1 cellular context compared by ENCODE assay signal in genomic region chr4:41155194-41155830, GRCh38.
TF ChIP-seq lines count a peak whose summit lies in the region.

No MANE protein-coding gene starts in this region.

TF ChIP-seq in SK-N-SH, 30 proteins besides CTCF, POLR2A, EP300 and RAD21 (continued from another document):
- TF ChIP-seq, protein P1, sequence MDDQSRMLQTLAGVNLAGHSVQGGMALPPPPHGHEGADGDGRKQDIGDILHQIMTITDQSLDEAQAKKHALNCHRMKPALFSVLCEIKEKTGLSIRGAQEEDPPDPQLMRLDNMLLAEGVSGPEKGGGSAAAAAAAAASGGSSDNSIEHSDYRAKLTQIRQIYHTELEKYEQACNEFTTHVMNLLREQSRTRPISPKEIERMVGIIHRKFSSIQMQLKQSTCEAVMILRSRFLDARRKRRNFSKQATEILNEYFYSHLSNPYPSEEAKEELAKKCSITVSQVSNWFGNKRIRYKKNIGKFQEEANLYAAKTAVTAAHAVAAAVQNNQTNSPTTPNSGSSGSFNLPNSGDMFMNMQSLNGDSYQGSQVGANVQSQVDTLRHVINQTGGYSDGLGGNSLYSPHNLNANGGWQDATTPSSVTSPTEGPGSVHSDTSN (IDR thresholded peaks at IDR 0.05): peak; percentile 73
- no peak for TF ChIP-seq EZH2phosphoT487 (IDR thresholded peaks at IDR 0.05; ENCODE audit: borderline replicate concordance, low read depth)
- no peak for TF ChIP-seq RFX5 (IDR thresholded peaks at IDR 0.05; ENCODE audit: low read length)
- TF ChIP-seq, protein P2, sequence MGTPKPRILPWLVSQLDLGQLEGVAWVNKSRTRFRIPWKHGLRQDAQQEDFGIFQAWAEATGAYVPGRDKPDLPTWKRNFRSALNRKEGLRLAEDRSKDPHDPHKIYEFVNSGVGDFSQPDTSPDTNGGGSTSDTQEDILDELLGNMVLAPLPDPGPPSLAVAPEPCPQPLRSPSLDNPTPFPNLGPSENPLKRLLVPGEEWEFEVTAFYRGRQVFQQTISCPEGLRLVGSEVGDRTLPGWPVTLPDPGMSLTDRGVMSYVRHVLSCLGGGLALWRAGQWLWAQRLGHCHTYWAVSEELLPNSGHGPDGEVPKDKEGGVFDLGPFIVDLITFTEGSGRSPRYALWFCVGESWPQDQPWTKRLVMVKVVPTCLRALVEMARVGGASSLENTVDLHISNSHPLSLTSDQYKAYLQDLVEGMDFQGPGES (IDR thresholded peaks at IDR 0.05; ENCODE audit: low read depth, low read length): no peak
- no peak for TF ChIP-seq TEAD4 (IDR thresholded peaks at IDR 0.05; ENCODE audit: borderline replicate concordance, insufficient read depth)
- no peak for TF ChIP-seq GATA2 (CRISPR knock-in tag; IDR thresholded peaks at IDR 0.05)
- TF ChIP-seq FOSL2 (IDR thresholded peaks at IDR 0.05; ENCODE audit: borderline replicate concordance, low read depth): no peak
- TF ChIP-seq TAF1 (IDR thresholded peaks at IDR 0.05; ENCODE audit: borderline replicate concordance, low read depth, low read length): no peak
- no peak for TF ChIP-seq FOXJ3 (CRISPR knock-in tag; IDR thresholded peaks at IDR 0.05)
- TF ChIP-seq NFIC (IDR thresholded peaks at IDR 0.05; ENCODE audit: borderline replicate concordance): no peak
- no peak for TF ChIP-seq SIN3A (IDR thresholded peaks at IDR 0.05; ENCODE audit: borderline replicate concordance, low read depth, low read length)
- TF ChIP-seq POLR2AphosphoS5 (IDR thresholded peaks at IDR 0.05; ENCODE audit: low read depth, low read length): no peak
- TF ChIP-seq TCF12 (IDR thresholded peaks at IDR 0.05): peak; percentile 49
- no peak for TF ChIP-seq ELF1 (IDR thresholded peaks at IDR 0.05)
TF ChIP-seq in SK-N-SH: peak in this region for 6.
